14 cellular contexts compared by ENCODE assay signal in genomic region chr14:59240356-59240755, GRCh38. TPM values are rescaled to one million over a fixed set of nuclear protein-coding genes. Genes with fewer than 3 reads are reported as not detected.
DNase-seq lines count a peak whose midpoint lies in the region; ATAC-seq, FAIRE-seq and TF ChIP-seq lines count a peak whose summit lies in the region.
"Had no signal": no experiment of that assay in that cellular context is flagged by ENCODE, and none has a peak within 500 bp of the region (broad histone marks: within the 10 kb centered on the region; RNA-seq: fewer than 3 reads in every experiment).

No MANE protein-coding gene starts in this region.

- H3K4me3 Mint-ChIP-seq in IgD-negative memory B cell (peak overlapping the region in 1 of 4 donors; percentile 65), chondrocyte (ENCODE audit: unreplicated experiment) (no peak overlapping the region)
- H3K4me3 Mint-ChIP-seq: activated CD4-positive, alpha-beta memory T cell treated with anti-CD3 and anti-CD28 coated beads for 36 hours; activated naive CD8-positive, alpha-beta T cell treated with anti-CD3 and anti-CD28 coated beads, Interleukin-2, amount 10 ng/mL, durations not matched to agents 7 days and 5 days; stimulated activated naive CD8-positive, alpha-beta T cell treated with anti-CD3 and anti-CD28 coated beads, Interleukin-15, Interleukin-2, amounts not matched to agents 100 ng/mL and 50 ng/mL, for 24 hours had no signal

- FAIRE-seq in small intestine (lab: Jason Lieb, UNC), result no peak

- H3K9me3 ChIP-seq in small intestine (ENCODE audit: control insufficient read depth, low read depth), result no peaks in the 10 kb centered on the region
- H3K9me3 ChIP-seq in tibial artery, result no peaks in the 10 kb centered on the region

- H3K4me1 Mint-ChIP-seq in IgD-negative memory B cell (peaks cover 29 to 49% (median 46%) of the 10 kb centered on the region in 3 donors), chondrocyte (ENCODE audit: low read depth) (peaks cover 24% of the 10 kb centered on the region)
- H3K4me1 Mint-ChIP-seq: activated naive CD8-positive, alpha-beta T cell treated with anti-CD3 and anti-CD28 coated beads, Interleukin-2, amount 10 ng/mL, durations not matched to agents 7 days and 5 days had no signal

- no peaks in the 10 kb centered on the region for H3K36me3 ChIP-seq in small intestine (ENCODE audit: control insufficient read depth in 2 of 2, insufficient read depth in 2 of 2, low read length in 2 of 2)
- H3K36me3 ChIP-seq in tibial artery, result no peaks in the 10 kb centered on the region

- WGBS in small intestine, 3 donors, result 97 to 98% (median 98%) methylated on average over 2 of the region's 2 CpGs

- TF ChIP-seq CTCF in GM20000 (IDR thresholded peaks at IDR 0.05; ENCODE audit: extremely low read depth, missing control alignments) (no peak), tibial artery (IDR thresholded peaks at IDR 0.05) (no peak), chondrocyte (IDR thresholded peaks at IDR 0.05) (no peak)

- no peak overlapping the region for H3K27ac ChIP-seq in small intestine (ENCODE audit: low read depth in 1 of 2, low read length in 1 of 2)
- no peak overlapping the region for H3K27ac ChIP-seq in tibial artery
- H3K27ac ChIP-seq: foreskin keratinocyte had no signal

- H3K4me1 ChIP-seq in small intestine (ENCODE audit: control insufficient read depth in 2 of 2, insufficient read depth in 1 of 2, low read depth in 1 of 2, low read length in 1 of 2) (peaks cover 3 to 6% of the 10 kb centered on the region in 2 donors), tibial artery (peaks cover 0 to 52% (median 10%) of the 10 kb centered on the region in 4 donors)

- DNase-seq in GM20000 (ENCODE audit: low spot score), result peak; percentile 37
- DNase-seq in small intestine, result no peak
- DNase-seq in middle frontal gyrus (ENCODE audit: extremely low spot score, low spot score), result no peak
- DNase-seq in tibial artery, result no peak
- DNase-seq in chondrocyte (ENCODE audit: low spot score), result no peak
- DNase-seq: activated CD4-positive, alpha-beta memory T cell treated with anti-CD3 and anti-CD28 coated beads for 36 hours; activated naive CD8-positive, alpha-beta T cell treated with anti-CD3 and anti-CD28 coated beads, Interleukin-2, amount 10 ng/mL, durations not matched to agents 7 days and 5 days; foreskin keratinocyte; NCI-H1092; NCI-H524 treated with DMSO at 0.1 percent for 48 hours had no signal

- H3K27me3 ChIP-seq in small intestine (ENCODE audit: control insufficient read depth in 2 of 2, insufficient read depth in 2 of 2, low read length in 2 of 2) (no peaks in the 10 kb centered on the region), tibial artery (no peaks in the 10 kb centered on the region)
- H3K27me3 ChIP-seq: foreskin keratinocyte had no signal

- H3K27me3 Mint-ChIP-seq in IgD-negative memory B cell, result no peaks in the 10 kb centered on the region
- H3K27me3 Mint-ChIP-seq in chondrocyte (ENCODE audit: low read depth), result no peaks in the 10 kb centered on the region
- H3K27me3 Mint-ChIP-seq: activated CD4-positive, alpha-beta memory T cell treated with anti-CD3 and anti-CD28 coated beads for 36 hours; activated naive CD8-positive, alpha-beta T cell treated with anti-CD3 and anti-CD28 coated beads, Interleukin-2, amount 10 ng/mL, durations not matched to agents 7 days and 5 days; stimulated activated naive CD8-positive, alpha-beta T cell treated with anti-CD3 and anti-CD28 coated beads, Interleukin-15, Interleukin-2, amounts not matched to agents 100 ng/mL and 50 ng/mL, for 24 hours had no signal

- peak; percentile 92 for ATAC-seq in GM18502 (IDR thresholded peaks at IDR 0.05; ENCODE audit: poor library complexity, unreplicated experiment)
- peak; percentile 87 for ATAC-seq in HG02938 (IDR thresholded peaks at IDR 0.05; ENCODE audit: unreplicated experiment)
- ATAC-seq: foreskin keratinocyte had no signal

- H3K4me3 ChIP-seq in small intestine (ENCODE audit: low read depth in 1 of 2, low read length in 2 of 2) (no peak overlapping the region), tibial artery (no peak overlapping the region)

- H3K9me3 Mint-ChIP-seq in IgD-negative memory B cell, result no peaks in the 10 kb centered on the region
- no peaks in the 10 kb centered on the region for H3K9me3 Mint-ChIP-seq in chondrocyte (ENCODE audit: low read depth)
- H3K9me3 Mint-ChIP-seq: activated CD4-positive, alpha-beta memory T cell treated with anti-CD3 and anti-CD28 coated beads for 36 hours; activated naive CD8-positive, alpha-beta T cell treated with anti-CD3 and anti-CD28 coated beads, Interleukin-2, amount 10 ng/mL, durations not matched to agents 7 days and 5 days; stimulated activated naive CD8-positive, alpha-beta T cell treated with anti-CD3 and anti-CD28 coated beads, Interleukin-15, Interleukin-2, amounts not matched to agents 100 ng/mL and 50 ng/mL, for 24 hours had no signal

- peaks cover 7% of the 10 kb centered on the region for H3K36me3 Mint-ChIP-seq in IgD-negative memory B cell
- H3K36me3 Mint-ChIP-seq in chondrocyte (ENCODE audit: low read depth), result peaks cover 2% of the 10 kb centered on the region
- H3K36me3 Mint-ChIP-seq: activated CD4-positive, alpha-beta memory T cell treated with anti-CD3 and anti-CD28 coated beads for 36 hours had no signal

- H3K27ac Mint-ChIP-seq in IgD-negative memory B cell (peak overlapping the region; percentile 18 to 49 (median 19)), chondrocyte (ENCODE audit: unreplicated experiment) (no peak overlapping the region)
- H3K27ac Mint-ChIP-seq: activated CD4-positive, alpha-beta memory T cell treated with anti-CD3 and anti-CD28 coated beads for 36 hours; activated naive CD8-positive, alpha-beta T cell treated with anti-CD3 and anti-CD28 coated beads, Interleukin-2, amount 10 ng/mL, durations not matched to agents 7 days and 5 days; stimulated activated naive CD8-positive, alpha-beta T cell treated with anti-CD3 and anti-CD28 coated beads, Interleukin-15, Interleukin-2, amounts not matched to agents 100 ng/mL and 50 ng/mL, for 24 hours had no signal

- intact Hi-C loops in tibial artery (cut with DNase I; ENCODE audit: low total_unique reads), result no loop called here

RNA-seq across cellular contexts. Expression of gene DAAM1, which starts 51.9 kb away (rescaled TPM):
- polyA plus RNA-seq in IgD-negative memory B cell (42.2 TPM), small intestine (10 to 100 TPM in 1 of 3 donors, 1 to 10 TPM in 2; 5.4 to 13.9 (median 9.9) TPM)
- 24.1 to 40.7 TPM (median 25.1 TPM) in 3 replicates for total RNA-seq in chondrocyte
